In genomic region chr7:29247962-29248236, GRCh38 we compare ENCODE assay signal across 20 cellular contexts. TPM values are rescaled to one million over a fixed set of nuclear protein-coding genes. Genes with fewer than 3 reads are reported as not detected.
DNase-seq lines count a peak whose midpoint lies in the region; ATAC-seq, FAIRE-seq and TF ChIP-seq lines count a peak whose summit lies in the region.
"Had no signal": no experiment of that assay in that cellular context is flagged by ENCODE, and none has a peak within 500 bp of the region (broad histone marks: within the 10 kb centered on the region; RNA-seq: fewer than 3 reads in every experiment).

No MANE protein-coding gene starts in this region.

- intact Hi-C loops in K562 (cut with micrococcal nuclease) (no loop called here), spleen (cut with DNase I; ENCODE audit: low total_unique reads) (no loop called here)

- CTCF ChIA-PET in K562 (lab: Yijun Ruan, JAX; ENCODE audit: low intra/inter-chr PET ratio): interaction anchor here (1.0 kb wide), 1 partner anchor 11 kb away, joined by 3 read pairs; no protein-coding TSS in a partner anchor

- BruUV-seq in K562 (replicated peaks; lab: Mats Ljungman, UMichigan): no TSS peak

- TF ChIP-seq RAD21 in K562 (CRISPR knock-in tag; conservative IDR thresholded peaks at IDR 0.05 in 1 of 2, IDR thresholded peaks at IDR 0.05 in 1 of 2): no peak

- H3K27me3 Mint-ChIP-seq in H9 (ENCODE audit: low read depth) (no peaks in the 10 kb centered on the region), glutamatergic neuron (ENCODE audit: unreplicated experiment) (no peaks in the 10 kb centered on the region)

- no peak overlapping the region for H2BK15ac ChIP-seq in H9 (ENCODE audit: low read depth, low read length)

- H3K4me3 ChIP-seq in K562 (no peak overlapping the region), spleen (no peak overlapping the region)
- H3K4me3 ChIP-seq: BLaER1 had no signal

- H4K8ac ChIP-seq in H9 (replicated peaks; ENCODE audit: insufficient read length, low read depth, low read length): no peak overlapping the region

- H2BK12ac ChIP-seq in H9 (ENCODE audit: insufficient read length, low read depth, low read length): no peak overlapping the region

- FAIRE-seq in K562 (lab: Jason Lieb, UNC): no peak
- FAIRE-seq: H54 had no signal

- no peak overlapping the region for H3T11ph ChIP-seq in H9 (ENCODE audit: low read length)

- H3K9ac ChIP-seq in H9 (ENCODE audit: extremely low read depth, insufficient read length, low read length) (no peak overlapping the region), K562 (ENCODE audit: insufficient read depth in 1 of 2, low read depth in 2 of 2, low read length in 2 of 2) (no peak overlapping the region)
- H3K9ac ChIP-seq: BLaER1 had no signal

- H3K4me3 Mint-ChIP-seq in H9 (no peak overlapping the region), glutamatergic neuron (ENCODE audit: unreplicated experiment) (no peak overlapping the region)
- H3K4me3 Mint-ChIP-seq: CD8-positive, alpha-beta T cell had no signal

- TF ChIP-seq POLR2A in K562 (conservative IDR thresholded peaks at IDR 0.05): no peak
- no peak for TF ChIP-seq POLR2A in spleen (IDR thresholded peaks at IDR 0.05)

- no peaks in the 10 kb centered on the region for H3K36me3 ChIP-seq in K562 (ENCODE audit: control insufficient read depth, insufficient read depth, low read length)
- no peaks in the 10 kb centered on the region for H3K36me3 ChIP-seq in spleen
- H3K36me3 ChIP-seq: BLaER1 had no signal

- H2AK5ac ChIP-seq in H9 (ENCODE audit: insufficient read length, low read length): no peak overlapping the region

- no CpG with 5 or more reads among the region's 3 CpGs for WGBS in H9 (ENCODE audit: extremely low coverage, insufficient read length, low lambda C conversion rate)
- 3% methylated on average over 3 of the region's 3 CpGs for WGBS in K562 (ENCODE audit: insufficient coverage, low coverage, missing lambda C conversion rate)
- 90 to 95% (median 92%) methylated on average over 3 of the region's 3 CpGs for WGBS in spleen, 5 donors

- peak overlapping the region; percentile 23 for H3K18ac ChIP-seq in H9 (ENCODE audit: insufficient read length, low read depth, low read length)

- in situ Hi-C loops in K562 (cut with MboI): no loop called here

- H3K36me3 Mint-ChIP-seq in H9 (ENCODE audit: insufficient read depth in 1 of 3, low read depth in 3 of 3) (no peaks in the 10 kb centered on the region; a peak in 1 of 7 replicates), glutamatergic neuron (ENCODE audit: unreplicated experiment) (no peaks in the 10 kb centered on the region)
- H3K36me3 Mint-ChIP-seq: CD8-positive, alpha-beta T cell had no signal

- H3K4me2 ChIP-seq in H9 (ENCODE audit: insufficient read depth, insufficient read length, low read length) (no peak overlapping the region), K562 (ENCODE audit: insufficient read depth, low read length) (no peak overlapping the region)

- no peak for TF ChIP-seq EP300 in K562 (IDR thresholded peaks at IDR 0.05; ENCODE audit: low read length)

- no peak overlapping the region for H2BK120ac ChIP-seq in H9 (ENCODE audit: low read depth, low read length, poor library complexity, severe bottlenecking)

- no peak overlapping the region for H3K23ac ChIP-seq in H9 (ENCODE audit: insufficient read length, low read depth, low read length)

- peaks cover 12 to 15% of the 10 kb centered on the region in 2 experiments for H3K4me1 Mint-ChIP-seq in H9
- peaks cover 21% of the 10 kb centered on the region for H3K4me1 Mint-ChIP-seq in glutamatergic neuron (ENCODE audit: low read depth, unreplicated experiment)

- TF ChIP-seq CTCF in H9 (conservative IDR thresholded peaks at IDR 0.05) (no peak), K562 (IDR thresholded peaks at IDR 0.05 in 2 of 3, conservative IDR thresholded peaks at IDR 0.05 in 1 of 3; ENCODE audit: insufficient read depth in 2 of 3, low read depth in 1 of 3, low read length in 3 of 3) (no peak), glutamatergic neuron (IDR thresholded peaks at IDR 0.05; ENCODE audit: partially characterized antibody, unreplicated experiment) (no peak), spleen (IDR thresholded peaks at IDR 0.05 in 8 of 11, conservative IDR thresholded peaks at IDR 0.05 in 3 of 11) (no peak)

- H3K79me1 ChIP-seq in H9 (ENCODE audit: insufficient read depth, low read depth, low read length, poor library complexity, severe bottlenecking): no peaks in the 10 kb centered on the region

- no peak overlapping the region for H3K14ac ChIP-seq in H9 (ENCODE audit: insufficient read depth, low read length)

- no peak for DNase-seq in H9
- no peak for DNase-seq in K562 (ENCODE audit: extremely low read depth in 1 of 4, low spot score in 3 of 4)
- DNase-seq in glutamatergic neuron: no peak
- DNase-seq in spleen: no peak
- no peak for DNase-seq in DMS 273 (lab: John Stamatoyannopoulos, UW; ENCODE audit: unreplicated experiment)
- no peak for DNase-seq in NCI-H1694 treated with DMSO at 0.1 percent for 48 hours (lab: John Stamatoyannopoulos, UW)
- DNase-seq: CD8-positive, alpha-beta T cell; EL; GF-D8; NCI-H1105 treated with DMSO at 0.1 percent for 48 hours; NCI-H2081; NCI-H2171; NCI-H345; NCI-H524; NCI-H774 had no signal

- ATAC-seq in K562 (no peak), GM21723 (IDR thresholded peaks at IDR 0.05; ENCODE audit: unreplicated experiment) (no peak)
- no peak for ATAC-seq in activated CD4-positive, CD25-positive, alpha-beta regulatory T cell treated with anti-CD3 and anti-CD28 coated beads, Interleukin-2, amount 50 U/mL, for 24 hours
- ATAC-seq: CD8-positive, alpha-beta T cell; Panc1 had no signal

- H3K79me2 ChIP-seq in H9 (ENCODE audit: insufficient read depth, low read length) (no peaks in the 10 kb centered on the region), K562 (ENCODE audit: control insufficient read depth, insufficient read depth, low read length) (no peaks in the 10 kb centered on the region)

- H3K27ac ChIP-seq in H9 (ENCODE audit: insufficient read length, low read depth, low read length) (no peak overlapping the region), K562 (ENCODE audit: extremely low read depth, low read depth, low read length) (no peak overlapping the region), spleen (peak overlapping the region in 7 of 8 donors; percentile 30 to 79 (median 70))

- no peak overlapping the region for H4K5ac ChIP-seq in H9 (ENCODE audit: insufficient read length, low read depth, low read length)

- no peaks in the 10 kb centered on the region for H3K9me3 Mint-ChIP-seq in H9
- H3K9me3 Mint-ChIP-seq in glutamatergic neuron (ENCODE audit: unreplicated experiment): no peaks in the 10 kb centered on the region
- H3K9me3 Mint-ChIP-seq: CD8-positive, alpha-beta T cell had no signal

- H3K4me1 ChIP-seq in H9 (ENCODE audit: insufficient read depth, low read length) (0 out of 2 replicates have a peak, but pooled peaks cover 3% of the 10 kb centered on the region), K562 (replicated peaks in 1 of 2; ENCODE audit: control insufficient read depth in 2 of 2, insufficient read depth in 2 of 2, low read length in 2 of 2) (no peaks in the 10 kb centered on the region), spleen (peaks cover 3 to 70% (median 27%) of the 10 kb centered on the region in 6 donors)

- no peak overlapping the region for H2AFZ ChIP-seq in H9 (ENCODE audit: low read length)
- no peak overlapping the region for H2AFZ ChIP-seq in K562 (ENCODE audit: low read depth, low read length)

- no peaks in the 10 kb centered on the region for H3K27me3 ChIP-seq in H9 (ENCODE audit: insufficient read depth, low read length)
- peaks cover 0 to 8% of the 10 kb centered on the region in 2 experiments; a peak in 4 of 5 replicates for H3K27me3 ChIP-seq in K562 (ENCODE audit: control insufficient read depth in 2 of 2, insufficient read depth in 2 of 2, low read length in 2 of 2)
- no peaks in the 10 kb centered on the region for H3K27me3 ChIP-seq in spleen (replicated peaks in 1 of 7)
- H3K27me3 ChIP-seq: BLaER1 had no signal

- H3K27ac Mint-ChIP-seq in H9 (peak overlapping the region in 1 of 3 experiments; percentile 73; a peak in 1 of 7 replicates), glutamatergic neuron (ENCODE audit: unreplicated experiment) (peak overlapping the region; percentile 13)
- H3K27ac Mint-ChIP-seq: CD8-positive, alpha-beta T cell had no signal

- no peak overlapping the region for H2BK5ac ChIP-seq in H9 (ENCODE audit: insufficient read length, low read length)

- H3K9me1 ChIP-seq in K562 (ENCODE audit: control insufficient read depth, insufficient read depth, low read length): no peaks in the 10 kb centered on the region

- H3K9me3 ChIP-seq in H9 (ENCODE audit: control insufficient read depth, low read depth, low read length): no peaks in the 10 kb centered on the region
- no peaks in the 10 kb centered on the region for H3K9me3 ChIP-seq in K562 (replicated peaks; ENCODE audit: control insufficient read depth, insufficient read depth, low read depth, low read length)
- no peaks in the 10 kb centered on the region for H3K9me3 ChIP-seq in spleen
- H3K9me3 ChIP-seq: BLaER1 had no signal

- POLR2A ChIA-PET in K562 (lab: Yijun Ruan, JAX): interaction anchor here (2.2 kb wide), 1 partner anchor 11 kb away, joined by 6 read pairs; no protein-coding TSS in a partner anchor

- H4K20me1 ChIP-seq in H9 (ENCODE audit: control insufficient read depth, insufficient read depth, insufficient read length) (no peaks in the 10 kb centered on the region), K562 (replicated peaks; ENCODE audit: control insufficient read depth, insufficient read depth, low read length) (no peaks in the 10 kb centered on the region)
- H4K20me1 ChIP-seq: BLaER1 had no signal

- no peak overlapping the region for H4K91ac ChIP-seq in H9 (ENCODE audit: insufficient read length, low read depth, low read length)

- H2BK20ac ChIP-seq in H9 (ENCODE audit: low read depth, low read length, poor library complexity, severe bottlenecking): no peak overlapping the region

- no peak overlapping the region for H3K4ac ChIP-seq in H9 (ENCODE audit: low read depth, low read length)

- H3K56ac ChIP-seq in H9 (ENCODE audit: insufficient read length, low read depth, low read length): no peak overlapping the region

- H3K23me2 ChIP-seq in H9 (ENCODE audit: insufficient read length, low read depth, low read length, poor library complexity, severe bottlenecking): no peaks in the 10 kb centered on the region

RNA-seq across cellular contexts. Expression of gene CHN2, which starts 53.3 kb away (rescaled TPM):
- total RNA-seq in H9 (2021) (3.3 and 3.7 TPM in 2 replicates), K562 (2014; rRNA removed) (0.41 and 2.1 TPM in 2 replicates), K562 (2014; rRNA removed; fragmentation: Illumina TruSeq; extraction: Trizol) (0.29 and 0.33 TPM in 2 replicates), K562 (2015; rRNA removed; fragmentation: Illumina TruSeq; extraction: Trizol) (0.29 and 0.94 TPM in 2 replicates), K562 (2021) (0.38 and 0.44 TPM in 2 replicates), glutamatergic neuron (ENCODE audit: unreplicated experiment) (63.2 TPM), spleen (10 to 100 TPM; 20.0 to 52.0 (median 35.3) TPM)
- not detected in 2 replicates for total RNA-seq in K562 (2011; cell fraction: chromatin; rRNA removed; ENCODE audit: low replicate concordance)
- total RNA-seq in K562 (2011; cell fraction: nucleolus; rRNA removed): not detected in 2 replicates
- total RNA-seq in K562 (2011; cell fraction: nucleoplasm; rRNA removed): 1.5 TPM in 1 of 2 replicates, not detected in the other
- polyA plus RNA-seq in K562 (2011; rRNA removed) (4.3 TPM in 1 of 2 replicates, not detected in the other), K562 (2014; fragmentation: Illumina TruSeq; extraction: Trizol) (0.15 and 0.21 TPM in 2 replicates), K562 (2014; fragmentation: Nextera tagmentation; extraction: Ambion mirVana) (under 1 TPM; 0.13 to 0.32 TPM), K562 (2014; rRNA removed) (0.12 TPM in 1 of 2 replicates, not detected in the other), spleen (1 to 10 TPM; 4.2 to 8.2 (median 4.6) TPM)
- 2.4 TPM in 1 of 2 replicates, not detected in the other for polyA plus RNA-seq in K562 (2011; cell fraction: cytosol; rRNA removed)
- 5.2 TPM in 1 of 2 replicates, not detected in the other for polyA plus RNA-seq in K562 (2011; cell fraction: nucleus; rRNA removed)
- polyA plus RNA-seq in K562 (2012): 0.18 and 0.26 TPM in 2 replicates
- 0.56 and 7.5 TPM in 2 replicates for polyA minus RNA-seq in K562 (2011; rRNA and poly(A)+ RNA removed)
- polyA minus RNA-seq in K562 (2011; cell fraction: cytosol; rRNA and poly(A)+ RNA removed): 4.1 TPM in 1 of 2 replicates, not detected in the other
- 10.6 TPM in 1 of 2 replicates, not detected in the other for polyA minus RNA-seq in K562 (2011; cell fraction: nucleus; rRNA and poly(A)+ RNA removed)

Comparison
In these comparisons a context has a peak if more than half of its experiments do, and no peak if none do; other contexts are left out.
1. H3K27ac ChIP-seq: peak in spleen (7 of 8); none in H9 (single experiment) and K562 (single experiment).